ENCODE assay signal across 8 cellular contexts in the genomic region with DNA sequence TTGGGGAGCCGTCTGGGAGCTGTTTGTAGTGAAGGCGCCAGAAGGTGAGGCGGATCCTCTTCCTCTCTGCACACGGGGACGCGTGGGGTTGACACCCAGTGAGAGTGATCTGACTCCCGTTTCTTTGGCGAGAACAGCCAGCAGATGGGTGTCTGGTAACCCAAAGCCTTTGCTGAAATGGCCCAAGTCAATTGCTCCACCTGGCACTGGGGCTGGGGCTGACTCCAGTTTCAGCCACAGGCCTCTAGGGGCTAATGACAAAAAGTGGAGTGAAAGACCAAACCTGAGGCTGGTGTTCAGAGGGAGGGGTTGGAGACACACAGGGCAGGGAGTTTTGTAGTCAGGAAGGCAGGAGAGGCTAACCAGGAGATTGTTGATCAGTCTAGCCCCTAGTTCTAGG.
DNase-seq lines count a peak whose midpoint lies in the region; ATAC-seq, FAIRE-seq and TF ChIP-seq lines count a peak whose summit lies in the region.

No MANE protein-coding gene starts in this region.

- peak; percentile 14 for FAIRE-seq in GM19239 (lab: Jason Lieb, UNC)

- no peaks in the 10 kb centered on the region for H3K4me1 Mint-ChIP-seq in CD8-positive, alpha-beta T cell (ENCODE audit: low read depth)

- H3K27ac Mint-ChIP-seq in CD8-positive, alpha-beta T cell: no peak overlapping the region

- ATAC-seq in HG02981 (IDR thresholded peaks at IDR 0.05; ENCODE audit: unreplicated experiment) (peak; percentile 61), RWPE2 (ENCODE audit: low read depth) (peak; percentile 62), left ventricle myocardium superior (no peak)
- ATAC-seq in CD8-positive, alpha-beta T cell: no peak

- no peak overlapping the region for H3K4me3 Mint-ChIP-seq in CD8-positive, alpha-beta T cell

- no peak overlapping the region for H3K27ac ChIP-seq in BLaER1
- no peak overlapping the region for H3K27ac ChIP-seq in RWPE2 (ENCODE audit: poor library complexity, severe bottlenecking)
- H3K27ac ChIP-seq in vagina: no peak overlapping the region
- H3K27ac ChIP-seq in CD8-positive, alpha-beta T cell (ENCODE audit: low read depth, low read length): no peak overlapping the region

- H3K9me3 ChIP-seq in BLaER1 (peaks cover 17% of the 10 kb centered on the region), RWPE2 (ENCODE audit: severe bottlenecking) (no peaks in the 10 kb centered on the region), vagina (no peaks in the 10 kb centered on the region)
- no peaks in the 10 kb centered on the region for H3K9me3 ChIP-seq in CD8-positive, alpha-beta T cell (ENCODE audit: low read length)

- TF ChIP-seq POLR2A in vagina (IDR thresholded peaks at IDR 0.05): no peak

- H3K4me2 ChIP-seq in BLaER1: peak overlapping the region; percentile 53

- H3K4me1 ChIP-seq in BLaER1 (peaks cover 13% of the 10 kb centered on the region), RWPE2 (ENCODE audit: insufficient read depth, poor library complexity, severe bottlenecking) (no peaks in the 10 kb centered on the region), vagina (no peaks in the 10 kb centered on the region)
- H3K4me1 ChIP-seq in CD8-positive, alpha-beta T cell (ENCODE audit: insufficient read depth, low read length): no peaks in the 10 kb centered on the region

- H3K9me3 Mint-ChIP-seq in CD8-positive, alpha-beta T cell: peaks cover 2% of the 10 kb centered on the region

- H3K36me3 ChIP-seq in BLaER1 (no peaks in the 10 kb centered on the region), RWPE2 (ENCODE audit: low read depth) (no peaks in the 10 kb centered on the region), vagina (no peaks in the 10 kb centered on the region)
- no peaks in the 10 kb centered on the region for H3K36me3 ChIP-seq in CD8-positive, alpha-beta T cell (ENCODE audit: insufficient read depth, low read length)

- TF ChIP-seq CTCF in RWPE2 (IDR thresholded peaks at IDR 0.05; ENCODE audit: poor library complexity, severe bottlenecking) (no peak), vagina (IDR thresholded peaks at IDR 0.05) (no peak)
- TF ChIP-seq CTCF in CD8-positive, alpha-beta T cell (IDR thresholded peaks at IDR 0.05): no peak

- intact Hi-C loops in left ventricle myocardium superior (cut with micrococcal nuclease) (no loop called here), vagina (cut with DNase I) (no loop called here)
- intact Hi-C loops in CD8-positive, alpha-beta T cell (cut with DNase I, micrococcal nuclease): no loop called here

- H3K9ac ChIP-seq in BLaER1: no peak overlapping the region

- H3K4me3 ChIP-seq in BLaER1: no peak overlapping the region
- no peak overlapping the region for H3K4me3 ChIP-seq in RWPE2 (ENCODE audit: severe bottlenecking)
- H3K4me3 ChIP-seq in vagina: no peak overlapping the region
- no peak overlapping the region for H3K4me3 ChIP-seq in CD8-positive, alpha-beta T cell (ENCODE audit: low read depth, low read length)

- CTCF ChIA-PET in CD8-positive, alpha-beta T cell (lab: Charles Lee): no interaction called here

- H3K27me3 ChIP-seq in BLaER1: no peaks in the 10 kb centered on the region
- no peaks in the 10 kb centered on the region for H3K27me3 ChIP-seq in RWPE2 (ENCODE audit: insufficient read depth, poor library complexity, severe bottlenecking)
- H3K27me3 ChIP-seq in vagina: no peaks in the 10 kb centered on the region
- no peaks in the 10 kb centered on the region for H3K27me3 ChIP-seq in CD8-positive, alpha-beta T cell (ENCODE audit: insufficient read depth, low read length)

- no peaks in the 10 kb centered on the region for H4K20me1 ChIP-seq in BLaER1

- H3K36me3 Mint-ChIP-seq in CD8-positive, alpha-beta T cell: no peaks in the 10 kb centered on the region

- DNase-seq in GM19239 (ENCODE audit: insufficient read length, low spot score) (peak; percentile 14), RWPE2 (ENCODE audit: low spot score) (no peak), DMS114 treated with DMSO at 0.1 percent for 48 hours (lab: John Stamatoyannopoulos, UW; ENCODE audit: unreplicated experiment) (no peak), left ventricle myocardium superior (no peak), vagina (ENCODE audit: extremely low spot score in 2 of 2) (no peak)
- no peak for DNase-seq in CD8-positive, alpha-beta T cell

- H3K27me3 Mint-ChIP-seq in CD8-positive, alpha-beta T cell (ENCODE audit: low read depth): peaks cover 10% of the 10 kb centered on the region

- POLR2A ChIA-PET in CD8-positive, alpha-beta T cell (lab: Charles Lee): no interaction called here

Comparison
In these comparisons a context has a peak if more than half of its experiments do, and no peak if none do; other contexts are left out.
1. ATAC-seq: peak in HG02981 (single experiment) and RWPE2 (single experiment); none in left ventricle myocardium superior (single experiment) and CD8-positive, alpha-beta T cell (single experiment).